ENCODE assay signal across 36 cellular contexts in the genomic region with DNA sequence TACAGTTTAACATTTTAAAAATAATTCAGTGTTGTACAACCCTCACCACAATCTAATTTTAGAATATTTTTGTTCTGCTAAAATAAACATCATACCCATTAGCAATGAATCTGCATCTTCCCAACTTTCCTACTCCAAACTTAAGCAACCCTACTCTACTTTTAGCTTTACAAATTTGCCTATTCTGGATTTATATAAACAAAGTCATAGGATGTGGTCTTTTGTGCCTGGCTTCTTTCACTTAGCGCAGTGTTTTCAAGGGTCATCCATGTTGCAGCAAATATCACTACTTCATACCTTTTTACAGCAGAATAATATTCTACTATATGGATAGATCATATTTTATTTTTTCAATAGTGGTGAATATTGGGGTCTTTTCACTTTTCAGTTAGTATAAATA. TPM values are rescaled to one million over a fixed set of nuclear protein-coding genes. Genes with fewer than 3 reads are reported as not detected.
DNase-seq lines count a peak whose midpoint lies in the region; ATAC-seq and TF ChIP-seq lines count a peak whose summit lies in the region.
"Had no signal": no experiment of that assay in that cellular context is flagged by ENCODE, and none has a peak within 500 bp of the region (broad histone marks: within the 10 kb centered on the region; RNA-seq: fewer than 3 reads in every experiment).

No MANE protein-coding gene starts in this region.

- H3K4me1 Mint-ChIP-seq in activated naive CD8-positive, alpha-beta T cell treated with anti-CD3 and anti-CD28 coated beads for 36 hours = peaks cover 3% of the 10 kb centered on the region
- H3K4me1 Mint-ChIP-seq in activated naive CD8-positive, alpha-beta T cell treated with anti-CD3 and anti-CD28 coated beads, Interleukin-2, amount 50 U/mL, for 24 hours = no peaks in the 10 kb centered on the region
- H3K4me1 Mint-ChIP-seq: activated CD4-positive, alpha-beta T cell treated with anti-CD3 and anti-CD28 coated beads for 36 hours had no signal

- H3K27me3 Mint-ChIP-seq in activated naive CD8-positive, alpha-beta T cell treated with anti-CD3 and anti-CD28 coated beads for 36 hours = no peaks in the 10 kb centered on the region
- H3K27me3 Mint-ChIP-seq in activated naive CD8-positive, alpha-beta T cell treated with anti-CD3 and anti-CD28 coated beads, Interleukin-2, amount 50 U/mL, for 24 hours = peaks cover 4% of the 10 kb centered on the region
- H3K27me3 Mint-ChIP-seq: activated naive CD8-positive, alpha-beta T cell had no signal

- H3K4me3 ChIP-seq in thoracic aorta (no peak overlapping the region), breast epithelium (no peak overlapping the region)
- H3K4me3 ChIP-seq: coronary artery, left ventricle myocardium inferior, spleen, tibial nerve had no signal

- H3K27ac ChIP-seq in thoracic aorta = peak overlapping the region; percentile 91
- peak overlapping the region in 1 of 2 donors; percentile 95 for H3K27ac ChIP-seq in breast epithelium
- H3K27ac ChIP-seq: foreskin keratinocyte, left ventricle myocardium inferior, tibial nerve had no signal

- intact Hi-C loops in breast epithelium (cut with DNase I; ENCODE audit: low total_unique reads) = no loop called here

- peaks cover 6% of the 10 kb centered on the region for H3K9me3 ChIP-seq in thoracic aorta
- H3K9me3 ChIP-seq in breast epithelium = no peaks in the 10 kb centered on the region

- TF ChIP-seq POLR2A in breast epithelium (IDR thresholded peaks at IDR 0.05) = no peak

- no peak overlapping the region for H3K4me3 Mint-ChIP-seq in activated naive CD8-positive, alpha-beta T cell treated with anti-CD3 and anti-CD28 coated beads for 36 hours
- H3K4me3 Mint-ChIP-seq in activated naive CD8-positive, alpha-beta T cell treated with anti-CD3 and anti-CD28 coated beads, Interleukin-2, amount 50 U/mL, for 24 hours = no peak overlapping the region
- H3K4me3 Mint-ChIP-seq: activated CD4-positive, alpha-beta T cell treated with anti-CD3 and anti-CD28 coated beads for 36 hours; activated CD8-positive, alpha-beta T cell treated with anti-CD3 and anti-CD28 coated beads, Interleukin-2, amount 10 ng/mL, durations not matched to agents 7 days and 5 days; activated naive CD8-positive, alpha-beta T cell; CD4-positive, CD25-positive, alpha-beta regulatory T cell had no signal

- H3K27me3 ChIP-seq in thoracic aorta (replicated peaks; ENCODE audit: insufficient read depth) (no peaks in the 10 kb centered on the region), breast epithelium (no peaks in the 10 kb centered on the region)
- H3K27me3 ChIP-seq: foreskin keratinocyte, spleen, tibial nerve had no signal

- H3K27ac Mint-ChIP-seq in activated naive CD8-positive, alpha-beta T cell treated with anti-CD3 and anti-CD28 coated beads for 36 hours = peak overlapping the region; percentile 10
- no peak overlapping the region for H3K27ac Mint-ChIP-seq in activated naive CD8-positive, alpha-beta T cell treated with anti-CD3 and anti-CD28 coated beads, Interleukin-2, amount 50 U/mL, for 24 hours
- H3K27ac Mint-ChIP-seq: activated CD4-positive, alpha-beta T cell treated with anti-CD3 and anti-CD28 coated beads for 36 hours; activated CD8-positive, alpha-beta T cell treated with anti-CD3 and anti-CD28 coated beads, Interleukin-2, amount 10 ng/mL, durations not matched to agents 7 days and 5 days; activated naive CD8-positive, alpha-beta T cell; CD4-positive, CD25-positive, alpha-beta regulatory T cell had no signal

- no peak for ATAC-seq in activated naive CD8-positive, alpha-beta T cell treated with anti-CD3 and anti-CD28 coated beads, Interleukin-2, amount 50 U/mL, for 24 hours
- no peak for ATAC-seq in thoracic aorta (ENCODE audit: insufficient number of reproducible peaks, low FRiP score, low read depth)
- no peak for ATAC-seq in GM21526 (IDR thresholded peaks at IDR 0.05; ENCODE audit: low FRiP score, unreplicated experiment)
- ATAC-seq: activated CD4-positive, alpha-beta T cell treated with anti-CD3 and anti-CD28 coated beads for 36 hours; activated CD8-positive, alpha-beta T cell treated with anti-CD3 and anti-CD28 coated beads, Interleukin-2, amount 10 ng/mL, durations not matched to agents 7 days and 5 days; foreskin keratinocyte; Panc1; right cardiac atrium; stimulated activated naive CD8-positive, alpha-beta T cell treated with anti-CD3 and anti-CD28 coated beads, Interleukin-15, Interleukin-2, amounts not matched to agents 100 U/mL and 50 U/mL, for 24 hours had no signal

- DNase-seq in activated naive CD8-positive, alpha-beta T cell treated with anti-CD3 and anti-CD28 coated beads for 36 hours = no peak
- no peak for DNase-seq in activated naive CD8-positive, alpha-beta T cell treated with anti-CD3 and anti-CD28 coated beads, Interleukin-2, amount 50 U/mL, for 24 hours
- DNase-seq in OCI-M1 (lab: John Stamatoyannopoulos, UW) (peak; percentile 24), fibroblast of gingiva (ENCODE audit: low read depth) (peak; percentile 73), thoracic aorta (ENCODE audit: low spot score) (no peak), breast epithelium (ENCODE audit: low spot score in 2 of 2) (no peak), NCI-H146 treated with DMSO at 0.1 percent for 48 hours (lab: John Stamatoyannopoulos, UW; ENCODE audit: unreplicated experiment) (no peak)
- DNase-seq: activated CD4-positive, alpha-beta T cell treated with anti-CD3 and anti-CD28 coated beads for 36 hours; activated CD8-positive, alpha-beta T cell treated with anti-CD3 and anti-CD28 coated beads, Interleukin-2, amount 10 ng/mL, durations not matched to agents 7 days and 5 days; AML-193; caudate nucleus; CD4-positive, CD25-positive, alpha-beta regulatory T cell; effector memory CD4-positive, alpha-beta T cell; foreskin keratinocyte; left ventricle myocardium inferior; NCI-H1105; NCI-H187 treated with DMSO at 0.1 percent for 48 hours; NCI-H2171 treated with DMSO at 0.1 percent for 48 hours; NCI-H524; right cardiac atrium; SHP77 treated with DMSO at 0.1 percent for 48 hours; spleen; stimulated activated CD4-positive, alpha-beta T cell treated with anti-CD3 and anti-CD28 coated beads, Interleukin-2, amount 100 ng/mL, for 24 hours; stimulated activated naive CD8-positive, alpha-beta T cell treated with anti-CD3 and anti-CD28 coated beads, Interleukin-15, Interleukin-2, amounts not matched to agents 100 U/mL and 50 U/mL, for 24 hours; T-helper 9 cell had no signal

- peaks cover 2% of the 10 kb centered on the region for H3K36me3 Mint-ChIP-seq in activated naive CD8-positive, alpha-beta T cell treated with anti-CD3 and anti-CD28 coated beads for 36 hours
- H3K36me3 Mint-ChIP-seq in activated naive CD8-positive, alpha-beta T cell treated with anti-CD3 and anti-CD28 coated beads, Interleukin-2, amount 50 U/mL, for 24 hours (ENCODE audit: low read depth) = peaks cover 3% of the 10 kb centered on the region
- H3K36me3 Mint-ChIP-seq: CD4-positive, CD25-positive, alpha-beta regulatory T cell had no signal

- peaks cover 7% of the 10 kb centered on the region for H3K9me3 Mint-ChIP-seq in activated naive CD8-positive, alpha-beta T cell treated with anti-CD3 and anti-CD28 coated beads for 36 hours
- peaks cover 18% of the 10 kb centered on the region for H3K9me3 Mint-ChIP-seq in activated naive CD8-positive, alpha-beta T cell treated with anti-CD3 and anti-CD28 coated beads, Interleukin-2, amount 50 U/mL, for 24 hours

- TF ChIP-seq CTCF in thoracic aorta (IDR thresholded peaks at IDR 0.05) (no peak), breast epithelium (IDR thresholded peaks at IDR 0.05) (no peak)

- peaks cover 40 to 65% of the 10 kb centered on the region in 2 donors for H3K4me1 ChIP-seq in thoracic aorta (ENCODE audit: control insufficient read depth in 1 of 2, low read depth in 2 of 2)
- H3K4me1 ChIP-seq in breast epithelium = peaks cover 5 to 29% of the 10 kb centered on the region in 2 donors

- H3K36me3 ChIP-seq in thoracic aorta (no peaks in the 10 kb centered on the region), breast epithelium (no peaks in the 10 kb centered on the region)
- H3K36me3 ChIP-seq: left ventricle myocardium inferior, spleen, tibial nerve had no signal

RNA-seq across cellular contexts. Expression of a gene that starts 18.9 kb away (rescaled TPM):
- not detected for total RNA-seq in activated naive CD8-positive, alpha-beta T cell treated with anti-CD3 and anti-CD28 coated beads for 36 hours
- not detected for total RNA-seq in thoracic aorta
- 10 to 100 TPM in 1 of 3 donors, 1 to 10 TPM in 1, not detected in 1; 3.6 to 13.5 TPM for total RNA-seq in breast epithelium
- total RNA-seq: A673; activated CD4-positive, alpha-beta T cell treated with anti-CD3 and anti-CD28 coated beads for 36 hours; activated CD8-positive, alpha-beta T cell treated with anti-CD3 and anti-CD28 coated beads, Interleukin-2, amount 10 ng/mL, durations not matched to agents 7 days and 5 days; astrocyte; CD4-positive, CD25-positive, alpha-beta regulatory T cell; epithelial cell of proximal tubule; H4; left ventricle myocardium inferior; mesenteric fat pad; posterior vena cava; right cardiac atrium; spleen; tibial nerve had no signal

RNA-seq across cellular contexts. Expression of a gene that starts 44.3 kb away (rescaled TPM):
- total RNA-seq in activated naive CD8-positive, alpha-beta T cell treated with anti-CD3 and anti-CD28 coated beads for 36 hours = not detected
- total RNA-seq in thoracic aorta (1 to 10 TPM in 1 of 2 donors, not detected in 1; 3.7 TPM), breast epithelium (10 to 100 TPM in 2 of 3 donors, not detected in 1; 31.0 to 31.1 TPM)
- total RNA-seq: A673; activated CD4-positive, alpha-beta T cell treated with anti-CD3 and anti-CD28 coated beads for 36 hours; activated CD8-positive, alpha-beta T cell treated with anti-CD3 and anti-CD28 coated beads, Interleukin-2, amount 10 ng/mL, durations not matched to agents 7 days and 5 days; astrocyte; CD4-positive, CD25-positive, alpha-beta regulatory T cell; epithelial cell of proximal tubule; H4; left ventricle myocardium inferior; mesenteric fat pad; posterior vena cava; right cardiac atrium; spleen; tibial nerve had no signal

Comparison
In these comparisons a context has a peak if more than half of its experiments do, and no peak if none do; other contexts are left out.
1. DNase-seq: peak in OCI-M1 (single experiment) and fibroblast of gingiva (single experiment); none in activated naive CD8-positive, alpha-beta T cell treated with anti-CD3 and anti-CD28 coated beads for 36 hours (single experiment), activated naive CD8-positive, alpha-beta T cell treated with anti-CD3 and anti-CD28 coated beads, Interleukin-2, amount 50 U/mL, for 24 hours (single experiment), thoracic aorta (single experiment), breast epithelium (0 of 2) and NCI-H146 treated with DMSO at 0.1 percent for 48 hours (single experiment).